10 cellular contexts compared by ENCODE assay signal in genomic region chr20:17562804-17563305, GRCh38. TPM values are rescaled to one million over a fixed set of nuclear protein-coding genes. Genes with fewer than 3 reads are reported as not detected.
A peak's percentile ranks its signal among the peaks of the same experiment; 100 is the strongest.
DNase-seq lines count a peak whose midpoint lies in the region; ATAC-seq and TF ChIP-seq lines count a peak whose summit lies in the region.
"Had no signal": no experiment of that assay in that cellular context is flagged by ENCODE, and none has a peak within 500 bp of the region (broad histone marks: within the 10 kb centered on the region; RNA-seq: fewer than 3 reads in every experiment).

No MANE protein-coding gene starts in this region.

- H3K9me3 Mint-ChIP-seq in chondrocyte (ENCODE audit: low read depth): no peaks in the 10 kb centered on the region

- H3K27ac Mint-ChIP-seq in chondrocyte (ENCODE audit: unreplicated experiment): peak overlapping the region; percentile 98

- POLR2A ChIA-PET in SK-N-SH (lab: Yijun Ruan, JAX): no interaction called here

- TF ChIP-seq CTCF in SK-N-SH (IDR thresholded peaks at IDR 0.05) (no peak), chondrocyte (IDR thresholded peaks at IDR 0.05) (no peak), upper lobe of left lung (IDR thresholded peaks at IDR 0.05) (no peak)

- no peaks in the 10 kb centered on the region for H4K20me1 ChIP-seq in SK-N-SH (ENCODE audit: insufficient read depth)

- peak overlapping the region in 1 of 2 experiments; percentile 73; a peak in 3 of 4 replicates for H3K27ac ChIP-seq in SK-N-SH (ENCODE audit: low read depth in 2 of 2, low read length in 1 of 2)
- peak overlapping the region; percentile 71 to 85 (median 79) for H3K27ac ChIP-seq in upper lobe of left lung

- H3K4me1 ChIP-seq in SK-N-SH (ENCODE audit: control insufficient read depth in 1 of 2, insufficient read depth in 2 of 2, low read depth in 1 of 2, low read length in 1 of 2) (peaks cover 0 to 18% of the 10 kb centered on the region in 2 experiments; a peak in 2 of 4 replicates), upper lobe of left lung (peaks cover 11 to 30% (median 18%) of the 10 kb centered on the region in 4 donors)

- H3K27me3 Mint-ChIP-seq in chondrocyte (ENCODE audit: low read depth): no peaks in the 10 kb centered on the region

- H2AFZ ChIP-seq in SK-N-SH (ENCODE audit: low read depth): peak overlapping the region; percentile 63; the same call in 1 of the 2 replicates

- no peak for ATAC-seq in SK-N-SH treated with all-trans-retinoic acid at 6 μM for 48 hours
- peak in 1 of 2 donors; percentile 83 for ATAC-seq in upper lobe of left lung (ENCODE audit: low FRiP score in 2 of 2)

- H3K4me3 ChIP-seq in SK-N-SH (ENCODE audit: low read depth in 2 of 2, low read length in 1 of 2) (no peak overlapping the region), upper lobe of left lung (no peak overlapping the region)

- H3K27me3 ChIP-seq in SK-N-SH (ENCODE audit: insufficient read depth): no peaks in the 10 kb centered on the region
- H3K27me3 ChIP-seq in upper lobe of left lung: no peaks in the 10 kb centered on the region

- CTCF ChIA-PET in SK-N-SH (lab: Yijun Ruan, JAX): interaction anchor here (0.7 to 1.0 kb wide), 2 partner anchors 58 to 433 kb away, joined by 3 read pairs; no protein-coding TSS in a partner anchor

- no peak for DNase-seq in SK-N-SH
- DNase-seq in chondrocyte (ENCODE audit: low spot score): no peak
- peak; percentile 86 for DNase-seq in kidney glomerular epithelial cell (lab: John Stamatoyannopoulos, UW)
- peak in 1 of 2 donors; percentile 74 for DNase-seq in upper lobe of left lung
- DNase-seq in NCI-H1092 treated with DMSO at 0.1 percent for 48 hours (lab: John Stamatoyannopoulos, UW): no peak
- no peak for DNase-seq in medulla oblongata (ENCODE audit: extremely low spot score)
- DNase-seq in NCI-H2227 (lab: John Stamatoyannopoulos, UW; ENCODE audit: unreplicated experiment): no peak
- DNase-seq: activated CD4-positive, alpha-beta T cell treated with anti-CD3 and anti-CD28 coated beads, Interleukin-2, amount 50 U/mL, for 4 hours had no signal

- H3K4me3 Mint-ChIP-seq in chondrocyte (ENCODE audit: unreplicated experiment): no peak overlapping the region

- no peaks in the 10 kb centered on the region for H3K36me3 ChIP-seq in SK-N-SH (replicated peaks in 1 of 2; ENCODE audit: control insufficient read depth in 1 of 2, insufficient read depth in 2 of 2, low read length in 1 of 2)
- no peaks in the 10 kb centered on the region for H3K36me3 ChIP-seq in upper lobe of left lung

- 0 out of 2 replicates have a peak overlapping the region, but pooled peaks have one; percentile 2 for H3K9ac ChIP-seq in SK-N-SH

- no peaks in the 10 kb centered on the region for H3K9me3 ChIP-seq in SK-N-SH
- no peaks in the 10 kb centered on the region for H3K9me3 ChIP-seq in upper lobe of left lung

- peak in 1 of 4 donors; percentile 36 for TF ChIP-seq POLR2A in upper lobe of left lung (IDR thresholded peaks at IDR 0.05)

- H3F3A ChIP-seq in SK-N-SH (replicated peaks; ENCODE audit: insufficient read depth): peaks cover 36% of the 10 kb centered on the region

- TF ChIP-seq RAD21 in SK-N-SH (IDR thresholded peaks at IDR 0.05; ENCODE audit: low read length): no peak

- no peak overlapping the region for H3K4me2 ChIP-seq in SK-N-SH

- H3K9me2 ChIP-seq in SK-N-SH: no peaks in the 10 kb centered on the region

- TF ChIP-seq EP300 in SK-N-SH (IDR thresholded peaks at IDR 0.05; ENCODE audit: borderline replicate concordance in 1 of 2, low read depth in 1 of 2, low read length in 1 of 2): no peak
- TF ChIP-seq EP300 in upper lobe of left lung (IDR thresholded peaks at IDR 0.05): peak in 2 of 4 donors; percentile 62 to 91

- no peaks in the 10 kb centered on the region for H3K36me3 Mint-ChIP-seq in chondrocyte (ENCODE audit: low read depth)

- H3K79me2 ChIP-seq in SK-N-SH (ENCODE audit: insufficient read depth): no peaks in the 10 kb centered on the region; the same call in 1 of the 2 replicates

- 69% methylated on average over 2 of the region's 2 CpGs for WGBS in SK-N-SH (ENCODE audit: low lambda C conversion rate)
- WGBS in upper lobe of left lung, 2 donors: 50 to 75% methylated on average over 2 of the region's 2 CpGs

- peaks cover 91% of the 10 kb centered on the region for H3K4me1 Mint-ChIP-seq in chondrocyte (ENCODE audit: low read depth)

TF ChIP-seq in SK-N-SH, 30 proteins besides CTCF, POLR2A, EP300 and RAD21 (continues in another document):
- TF ChIP-seq REST (IDR thresholded peaks at IDR 0.05; ENCODE audit: low read depth, low read length) (no peak), IRF3 (IDR thresholded peaks at IDR 0.05; ENCODE audit: low read depth, low read length) (no peak)

TF ChIP-seq in SK-N-SH treated with all-trans-retinoic acid at 6 μM for 48 hours, 23 proteins besides CTCF, POLR2A, EP300 and RAD21:
- TF ChIP-seq, protein P1, sequence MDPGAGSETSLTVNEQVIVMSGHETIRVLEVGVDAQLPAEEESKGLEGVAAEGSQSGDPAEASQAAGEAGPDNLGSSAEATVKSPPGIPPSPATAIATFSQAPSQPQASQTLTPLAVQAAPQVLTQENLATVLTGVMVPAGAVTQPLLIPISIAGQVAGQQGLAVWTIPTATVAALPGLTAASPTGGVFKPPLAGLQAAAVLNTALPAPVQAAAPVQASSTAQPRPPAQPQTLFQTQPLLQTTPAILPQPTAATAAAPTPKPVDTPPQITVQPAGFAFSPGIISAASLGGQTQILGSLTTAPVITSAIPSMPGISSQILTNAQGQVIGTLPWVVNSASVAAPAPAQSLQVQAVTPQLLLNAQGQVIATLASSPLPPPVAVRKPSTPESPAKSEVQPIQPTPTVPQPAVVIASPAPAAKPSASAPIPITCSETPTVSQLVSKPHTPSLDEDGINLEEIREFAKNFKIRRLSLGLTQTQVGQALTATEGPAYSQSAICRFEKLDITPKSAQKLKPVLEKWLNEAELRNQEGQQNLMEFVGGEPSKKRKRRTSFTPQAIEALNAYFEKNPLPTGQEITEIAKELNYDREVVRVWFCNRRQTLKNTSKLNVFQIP (CRISPR knock-in tag; IDR thresholded peaks at IDR 0.05; ENCODE audit: borderline replicate concordance, low read depth): no peak
- TF ChIP-seq, protein P2, sequence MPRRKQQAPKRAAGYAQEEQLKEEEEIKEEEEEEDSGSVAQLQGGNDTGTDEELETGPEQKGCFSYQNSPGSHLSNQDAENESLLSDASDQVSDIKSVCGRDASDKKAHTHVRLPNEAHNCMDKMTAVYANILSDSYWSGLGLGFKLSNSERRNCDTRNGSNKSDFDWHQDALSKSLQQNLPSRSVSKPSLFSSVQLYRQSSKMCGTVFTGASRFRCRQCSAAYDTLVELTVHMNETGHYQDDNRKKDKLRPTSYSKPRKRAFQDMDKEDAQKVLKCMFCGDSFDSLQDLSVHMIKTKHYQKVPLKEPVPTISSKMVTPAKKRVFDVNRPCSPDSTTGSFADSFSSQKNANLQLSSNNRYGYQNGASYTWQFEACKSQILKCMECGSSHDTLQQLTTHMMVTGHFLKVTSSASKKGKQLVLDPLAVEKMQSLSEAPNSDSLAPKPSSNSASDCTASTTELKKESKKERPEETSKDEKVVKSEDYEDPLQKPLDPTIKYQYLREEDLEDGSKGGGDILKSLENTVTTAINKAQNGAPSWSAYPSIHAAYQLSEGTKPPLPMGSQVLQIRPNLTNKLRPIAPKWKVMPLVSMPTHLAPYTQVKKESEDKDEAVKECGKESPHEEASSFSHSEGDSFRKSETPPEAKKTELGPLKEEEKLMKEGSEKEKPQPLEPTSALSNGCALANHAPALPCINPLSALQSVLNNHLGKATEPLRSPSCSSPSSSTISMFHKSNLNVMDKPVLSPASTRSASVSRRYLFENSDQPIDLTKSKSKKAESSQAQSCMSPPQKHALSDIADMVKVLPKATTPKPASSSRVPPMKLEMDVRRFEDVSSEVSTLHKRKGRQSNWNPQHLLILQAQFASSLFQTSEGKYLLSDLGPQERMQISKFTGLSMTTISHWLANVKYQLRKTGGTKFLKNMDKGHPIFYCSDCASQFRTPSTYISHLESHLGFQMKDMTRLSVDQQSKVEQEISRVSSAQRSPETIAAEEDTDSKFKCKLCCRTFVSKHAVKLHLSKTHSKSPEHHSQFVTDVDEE (CRISPR knock-in tag; IDR thresholded peaks at IDR 0.05): no peak
- TF ChIP-seq ARNTL (CRISPR knock-in tag; IDR thresholded peaks at IDR 0.05; ENCODE audit: borderline replicate concordance, low read depth) (no peak), CREB5 (CRISPR knock-in tag; IDR thresholded peaks at IDR 0.05; ENCODE audit: low read depth) (no peak), TCF4 (CRISPR knock-in tag; IDR thresholded peaks at IDR 0.05; ENCODE audit: borderline replicate concordance) (no peak), PPARA (CRISPR knock-in tag; IDR thresholded peaks at IDR 0.05; ENCODE audit: borderline replicate concordance) (no peak)
TF ChIP-seq in SK-N-SH treated with all-trans-retinoic acid at 6 μM for 48 hours: peak in this region for 0.

RNA-seq across cellular contexts. Expression of gene DSTN, which starts 7.0 kb away (rescaled TPM):
- polyA plus RNA-seq in SK-N-SH (2012; rRNA removed): 151 and 167 TPM in 2 replicates
- polyA plus RNA-seq in SK-N-SH (2012; cell fraction: cytosol; rRNA removed): 249 and 348 TPM in 2 replicates
- polyA plus RNA-seq in SK-N-SH (2012; cell fraction: nucleus; rRNA removed): 57.6 and 74.2 TPM in 2 replicates
- total RNA-seq in chondrocyte (878 to 1,290 TPM (median 1,265 TPM) in 3 replicates), upper lobe of left lung (100 to 1,000 TPM; 235 to 735 (median 513) TPM)

RNA-seq across cellular contexts. Expression of gene BFSP1, which starts 31.7 kb away (rescaled TPM):
- 6.7 and 7.1 TPM in 2 replicates for polyA plus RNA-seq in SK-N-SH (2012; rRNA removed)
- polyA plus RNA-seq in SK-N-SH (2012; cell fraction: cytosol; rRNA removed): 8.9 and 9.2 TPM in 2 replicates
- polyA plus RNA-seq in SK-N-SH (2012; cell fraction: nucleus; rRNA removed): 5.6 and 5.9 TPM in 2 replicates
- 9.6 to 14.4 TPM (median 11.7 TPM) in 3 replicates for total RNA-seq in chondrocyte
- 1 to 10 TPM in 4 of 6 donors, under 1 TPM in 1, not detected in 1; 0.97 to 5.2 (median 2.9) TPM for total RNA-seq in upper lobe of left lung
- total RNA-seq: OCI-LY7 had no signal
